ENCODE assay signal across 1 cellular context in genomic region chr6:44661631-44662030, GRCh38.
TF ChIP-seq lines count a peak whose summit lies in the region.

No MANE protein-coding gene starts in this region.

TF ChIP-seq in H1, 55 proteins besides CTCF, POLR2A, EP300 and RAD21 (continued from another document):
- TF ChIP-seq, protein P1, sequence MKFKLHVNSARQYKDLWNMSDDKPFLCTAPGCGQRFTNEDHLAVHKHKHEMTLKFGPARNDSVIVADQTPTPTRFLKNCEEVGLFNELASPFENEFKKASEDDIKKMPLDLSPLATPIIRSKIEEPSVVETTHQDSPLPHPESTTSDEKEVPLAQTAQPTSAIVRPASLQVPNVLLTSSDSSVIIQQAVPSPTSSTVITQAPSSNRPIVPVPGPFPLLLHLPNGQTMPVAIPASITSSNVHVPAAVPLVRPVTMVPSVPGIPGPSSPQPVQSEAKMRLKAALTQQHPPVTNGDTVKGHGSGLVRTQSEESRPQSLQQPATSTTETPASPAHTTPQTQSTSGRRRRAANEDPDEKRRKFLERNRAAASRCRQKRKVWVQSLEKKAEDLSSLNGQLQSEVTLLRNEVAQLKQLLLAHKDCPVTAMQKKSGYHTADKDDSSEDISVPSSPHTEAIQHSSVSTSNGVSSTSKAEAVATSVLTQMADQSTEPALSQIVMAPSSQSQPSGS (IDR thresholded peaks at IDR 0.05; ENCODE audit: low read length): no peak
- no peak for TF ChIP-seq CHD2 (IDR thresholded peaks at IDR 0.05; ENCODE audit: low read length)
- TF ChIP-seq KDM4A (IDR thresholded peaks at IDR 0.05; ENCODE audit: low read depth, low read length, severe bottlenecking): no peak
- no peak for TF ChIP-seq SUZ12 (IDR thresholded peaks at IDR 0.05; ENCODE audit: low read length)
